In genomic region chr19:10601999-10602329, GRCh38 we compare ENCODE assay signal across 1 cellular context.
TF ChIP-seq lines count a peak whose summit lies in the region.

No MANE protein-coding gene starts in this region.

TF ChIP-seq in endothelial cell of umbilical vein, 7 proteins besides CTCF, POLR2A, EP300 and RAD21 (continued from another document):
- no peak for TF ChIP-seq JUN (IDR thresholded peaks at IDR 0.05; ENCODE audit: borderline replicate concordance, insufficient read depth, insufficient read length, low read depth)
- TF ChIP-seq MYC (IDR thresholded peaks at IDR 0.05; ENCODE audit: low read depth, low read length): no peak
- TF ChIP-seq MAX (IDR thresholded peaks at IDR 0.05; ENCODE audit: insufficient read depth, insufficient read length): no peak
TF ChIP-seq in endothelial cell of umbilical vein: peak in this region for 0.
